Comparison of ENCODE assay signal across 37 cellular contexts in the genomic region with DNA sequence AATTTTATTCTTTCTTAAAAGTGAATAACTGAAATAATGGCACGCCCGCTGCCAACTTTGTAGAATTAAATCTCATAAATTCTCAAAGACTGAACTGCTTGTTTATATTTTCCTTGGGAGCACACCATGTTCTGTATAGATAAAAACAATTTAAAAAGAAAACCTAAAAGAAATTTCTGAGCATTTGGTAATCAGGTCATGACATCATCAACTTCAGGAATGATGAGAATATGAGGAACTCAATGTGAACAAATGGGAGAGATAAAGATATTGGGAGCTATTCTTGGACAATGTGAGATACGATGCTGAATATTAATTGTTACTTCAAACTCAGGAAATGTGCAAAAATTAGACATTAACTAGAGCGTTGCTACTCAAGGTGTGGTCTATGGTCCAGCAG. TPM values are rescaled to one million over a fixed set of nuclear protein-coding genes. Genes with fewer than 3 reads are reported as not detected.
"Had no signal": no experiment of that assay in that cellular context is flagged by ENCODE, and none has a peak within 500 bp of the region (broad histone marks: within the 10 kb centered on the region; RNA-seq: fewer than 3 reads in every experiment).

No MANE protein-coding gene starts in this region.

- H3K4me3 Mint-ChIP-seq: activated B cell treated with CpG ODN at 0.5 μM for 24 hours; activated CD4-positive, alpha-beta memory T cell treated with anti-CD3 and anti-CD28 coated beads for 36 hours; activated CD4-positive, alpha-beta T cell treated with anti-CD3 and anti-CD28 coated beads, Interleukin-2, amount 10 ng/mL, durations not matched to agents 24 days and 14 days; activated CD8-positive, alpha-beta T cell treated with anti-CD3 and anti-CD28 coated beads for 36 hours; activated naive CD4-positive, alpha-beta T cell treated with anti-CD3 and anti-CD28 coated beads for 36 hours; activated naive CD8-positive, alpha-beta T cell treated with anti-CD3 and anti-CD28 coated beads for 36 hours; activated T-cell treated with anti-CD3 and anti-CD28 coated beads, Interleukin-2, amount 50 U/mL, for 4 hours; activated T-cell treated with anti-CD3 and anti-CD28 coated beads, Interleukin-2, amount 50 U/mL, for 72 hours; activated T-helper 1 cell treated with anti-CD3 and anti-CD28 coated beads, Interleukin-12 subunit alpha, Interleukin-12 subunit beta, Interleukin-2, Interleukin-4 antibody, amounts not matched to agents 30 ng/mL and 10 ng/mL and 1 ng/mL, durations not matched to agents 14 hours and 24 hours and 36 hours; activated T-helper 17 cell treated with anti-CD3 and anti-CD28 coated beads, Interleukin-2, amount 50 U/mL, for 72 hours; brain; central memory CD8-positive, alpha-beta T cell; T-helper 1 cell treated with Interleukin-12 subunit alpha and Interleukin-12 subunit beta and Interleukin-4 antibody, amounts not matched to agents 30 μg/mL and 1 μg/mL, for 36 hours; T-helper 2 cell treated with Interferon-gamma antibody and Interleukin-4, amounts not matched to agents 5 μg/mL and 100 μg/mL, for 36 hours had no signal

- H3K27me3 ChIP-seq: adrenal gland, ascending aorta, cardiac muscle cell had no signal

- DNase-seq: activated B cell treated with CpG ODN at 0.5 μM for 24 hours; activated CD4-positive, alpha-beta memory T cell treated with anti-CD3 and anti-CD28 coated beads for 36 hours; activated CD4-positive, alpha-beta T cell treated with anti-CD3 and anti-CD28 coated beads for 4 hours; activated CD4-positive, alpha-beta T cell treated with anti-CD3 and anti-CD28 coated beads, Interleukin-2, amount 10 ng/mL, durations not matched to agents 24 days and 14 days; activated CD4-positive, alpha-beta T cell treated with anti-CD3 and anti-CD28 coated beads, Interleukin-2, amount 50 U/mL, for 1 hour; activated CD4-positive, alpha-beta T cell treated with anti-CD3 and anti-CD28 coated beads, Interleukin-2, amount 50 U/mL, for 4 hours; activated CD4-positive, CD25-positive, alpha-beta regulatory T cell treated with anti-CD3 and anti-CD28 coated beads, Interleukin-2, amount 50 U/mL, for 72 hours; activated CD8-positive, alpha-beta memory T cell treated with anti-CD3 and anti-CD28 coated beads, Interleukin-2, amount 50 U/mL, for 4 hours; activated CD8-positive, alpha-beta T cell treated with anti-CD3 and anti-CD28 coated beads for 36 hours; activated effector memory CD4-positive, alpha-beta T cell treated with anti-CD3 and anti-CD28 coated beads, Interleukin-2, amount 50 U/mL, for 16 hours; activated gamma-delta T cell treated with Interleukin-2 at 50 U/mL for 16 hours; activated naive CD4-positive, alpha-beta T cell; activated naive CD4-positive, alpha-beta T cell treated with anti-CD3 and anti-CD28 coated beads for 36 hours; activated naive CD4-positive, alpha-beta T cell treated with anti-CD3 and anti-CD28 coated beads, Interleukin-2, amount 50 U/mL, for 16 hours; activated naive CD8-positive, alpha-beta T cell treated with anti-CD3 and anti-CD28 coated beads for 36 hours; activated T-cell treated with anti-CD3 and anti-CD28 coated beads for 4 hours; activated T-cell treated with anti-CD3 and anti-CD28 coated beads, Interleukin-2, amount 50 U/mL, for 1 hour; activated T-cell treated with anti-CD3 and anti-CD28 coated beads, Interleukin-2, amount 50 U/mL, for 4 hours; activated T-cell treated with anti-CD3 and anti-CD28 coated beads, Interleukin-2, amount 50 U/mL, for 72 hours; adrenal gland; amygdala; anterior cingulate cortex; caudate nucleus; cerebellar nuclear complex; T-helper 2 cell; T-helper 9 cell had no signal

- H3K4me3 ChIP-seq: adrenal gland, ascending aorta, cardiac muscle cell had no signal

- H3K9me3 ChIP-seq: adrenal gland, ascending aorta had no signal

- H3K9me3 Mint-ChIP-seq: activated B cell treated with CpG ODN at 0.5 μM for 24 hours; activated CD4-positive, alpha-beta memory T cell treated with anti-CD3 and anti-CD28 coated beads for 36 hours; activated CD4-positive, alpha-beta T cell treated with anti-CD3 and anti-CD28 coated beads, Interleukin-2, amount 10 ng/mL, durations not matched to agents 24 days and 14 days; activated CD8-positive, alpha-beta T cell treated with anti-CD3 and anti-CD28 coated beads for 36 hours; activated naive CD4-positive, alpha-beta T cell treated with anti-CD3 and anti-CD28 coated beads for 36 hours; activated T-cell treated with anti-CD3 and anti-CD28 coated beads, Interleukin-2, amount 50 U/mL, for 4 hours; activated T-helper 1 cell treated with anti-CD3 and anti-CD28 coated beads, Interleukin-12 subunit alpha, Interleukin-12 subunit beta, Interleukin-2, Interleukin-4 antibody, amounts not matched to agents 30 ng/mL and 10 ng/mL and 1 ng/mL, durations not matched to agents 14 hours and 24 hours and 36 hours; activated T-helper 17 cell treated with anti-CD3 and anti-CD28 coated beads, Interleukin-2, amount 50 U/mL, for 72 hours; brain; T-helper 1 cell treated with Interleukin-12 subunit alpha and Interleukin-12 subunit beta and Interleukin-4 antibody, amounts not matched to agents 30 μg/mL and 1 μg/mL, for 36 hours; T-helper 2 cell treated with Interferon-gamma antibody and Interleukin-4, amounts not matched to agents 5 μg/mL and 100 μg/mL, for 36 hours had no signal

- H3K27me3 Mint-ChIP-seq: activated B cell treated with CpG ODN at 0.5 μM for 24 hours; activated CD4-positive, alpha-beta memory T cell treated with anti-CD3 and anti-CD28 coated beads for 36 hours; activated CD4-positive, alpha-beta T cell treated with anti-CD3 and anti-CD28 coated beads, Interleukin-2, amount 10 ng/mL, durations not matched to agents 24 days and 14 days; activated CD8-positive, alpha-beta T cell treated with anti-CD3 and anti-CD28 coated beads for 36 hours; activated T-helper 17 cell treated with anti-CD3 and anti-CD28 coated beads, Interleukin-2, amount 50 U/mL, for 72 hours; central memory CD8-positive, alpha-beta T cell had no signal

- H3K27ac Mint-ChIP-seq: activated B cell treated with CpG ODN at 0.5 μM for 24 hours; activated CD4-positive, alpha-beta memory T cell treated with anti-CD3 and anti-CD28 coated beads for 36 hours; activated CD4-positive, alpha-beta T cell treated with anti-CD3 and anti-CD28 coated beads, Interleukin-2, amount 10 ng/mL, durations not matched to agents 24 days and 14 days; activated CD8-positive, alpha-beta T cell treated with anti-CD3 and anti-CD28 coated beads for 36 hours; activated naive CD4-positive, alpha-beta T cell treated with anti-CD3 and anti-CD28 coated beads for 36 hours; activated naive CD4-positive, alpha-beta T cell treated with anti-CD3 and anti-CD28 coated beads, Interleukin-2, amount 50 U/mL, for 72 hours; activated naive CD8-positive, alpha-beta T cell treated with anti-CD3 and anti-CD28 coated beads for 36 hours; activated T-cell treated with anti-CD3 and anti-CD28 coated beads, Interleukin-2, amount 50 U/mL, for 72 hours; activated T-helper 1 cell treated with anti-CD3 and anti-CD28 coated beads, Interleukin-12 subunit alpha, Interleukin-12 subunit beta, Interleukin-2, Interleukin-4 antibody, amounts not matched to agents 30 ng/mL and 10 ng/mL and 1 ng/mL, durations not matched to agents 14 hours and 24 hours and 36 hours; activated T-helper 17 cell treated with anti-CD3 and anti-CD28 coated beads, Interleukin-2, amount 50 U/mL, for 72 hours; brain; T-helper 1 cell treated with Interleukin-12 subunit alpha and Interleukin-12 subunit beta and Interleukin-4 antibody, amounts not matched to agents 30 μg/mL and 1 μg/mL, for 36 hours; T-helper 2 cell treated with Interferon-gamma antibody and Interleukin-4, amounts not matched to agents 5 μg/mL and 100 μg/mL, for 36 hours had no signal

- H3K36me3 ChIP-seq: adrenal gland, ascending aorta, cardiac muscle cell had no signal

- H3K36me3 Mint-ChIP-seq: activated CD4-positive, alpha-beta memory T cell treated with anti-CD3 and anti-CD28 coated beads for 36 hours; activated naive CD4-positive, alpha-beta T cell treated with anti-CD3 and anti-CD28 coated beads, Interleukin-2, amount 50 U/mL, for 72 hours; activated naive CD8-positive, alpha-beta T cell treated with anti-CD3 and anti-CD28 coated beads for 36 hours; brain had no signal

- H3K4me1 ChIP-seq: adrenal gland, ascending aorta had no signal

- H3K4me1 Mint-ChIP-seq: activated B cell treated with CpG ODN at 0.5 μM for 24 hours; activated CD4-positive, alpha-beta T cell treated with anti-CD3 and anti-CD28 coated beads, Interleukin-2, amount 10 ng/mL, durations not matched to agents 24 days and 14 days; activated naive CD8-positive, alpha-beta T cell treated with anti-CD3 and anti-CD28 coated beads for 36 hours; activated T-helper 17 cell treated with anti-CD3 and anti-CD28 coated beads, Interleukin-2, amount 50 U/mL, for 72 hours; brain; central memory CD8-positive, alpha-beta T cell had no signal

- H3K27ac ChIP-seq: adrenal gland, ascending aorta, cardiac muscle cell, VCaP had no signal

RNA-seq across cellular contexts. Expression of a gene that starts 10.0 kb away (rescaled TPM):
- total RNA-seq: activated B cell treated with CpG ODN at 0.5 μM for 24 hours; activated CD4-positive, alpha-beta memory T cell treated with anti-CD3 and anti-CD28 coated beads for 36 hours; activated CD4-positive, alpha-beta T cell treated with anti-CD3 and anti-CD28 coated beads, Interleukin-2, amount 10 ng/mL, durations not matched to agents 24 days and 14 days; activated CD8-positive, alpha-beta memory T cell treated with anti-CD3 and anti-CD28 coated beads for 36 hours; activated CD8-positive, alpha-beta T cell treated with anti-CD3 and anti-CD28 coated beads for 36 hours; activated naive CD4-positive, alpha-beta T cell treated with anti-CD3 and anti-CD28 coated beads for 36 hours; activated naive CD8-positive, alpha-beta T cell treated with anti-CD3 and anti-CD28 coated beads for 36 hours; activated T-cell treated with anti-CD3 and anti-CD28 coated beads, Interleukin-2, amount 50 U/mL, for 72 hours; activated T-helper 1 cell treated with anti-CD3 and anti-CD28 coated beads, Interleukin-12 subunit alpha, Interleukin-12 subunit beta, Interleukin-2, Interleukin-4 antibody, amounts not matched to agents 30 ng/mL and 10 ng/mL and 1 ng/mL, durations not matched to agents 14 hours and 24 hours and 36 hours had no signal
